In genomic region chr22:40231618-40232313, GRCh38 we compare ENCODE assay signal across 19 cellular contexts. TPM values are rescaled to one million over a fixed set of nuclear protein-coding genes. Genes with fewer than 3 reads are reported as not detected.
DNase-seq lines count a peak whose midpoint lies in the region; ATAC-seq, FAIRE-seq and TF ChIP-seq lines count a peak whose summit lies in the region.
"Had no signal": no experiment of that assay in that cellular context is flagged by ENCODE, and none has a peak within 500 bp of the region (broad histone marks: within the 10 kb centered on the region; RNA-seq: fewer than 3 reads in every experiment).

No MANE protein-coding gene starts in this region.

- H3K79me2 ChIP-seq in neural cell (replicated peaks; ENCODE audit: insufficient read depth, low read length): peaks cover 69% of the 10 kb centered on the region

- no peak overlapping the region for H3K4me2 ChIP-seq in neural cell (ENCODE audit: low read length)

- H3K27ac ChIP-seq in heart left ventricle (peak overlapping the region in 1 of 12 donors; percentile 20), right cardiac atrium (ENCODE audit: low read length) (no peak overlapping the region), neural cell (ENCODE audit: low read length) (no peak overlapping the region), left lung (no peak overlapping the region)
- H3K27ac ChIP-seq: HL-60 had no signal

- no peak for DNase-seq in heart left ventricle
- no peak for DNase-seq in right cardiac atrium
- DNase-seq in NCI-H82 treated with DMSO at 0.1 percent for 48 hours (lab: John Stamatoyannopoulos, UW; ENCODE audit: unreplicated experiment): peak; percentile 3
- no peak for DNase-seq in urothelium cell line (ENCODE audit: low spot score)
- DNase-seq in left lung: no peak
- DNase-seq in HK-2 (ENCODE audit: unreplicated experiment): no peak
- DNase-seq: DND-41; GDM1; HFFc6; NCI-H1436; NCI-H2029 treated with DMSO at 0.1 percent for 48 hours; NCI-H524 treated with DMSO at 0.1 percent for 48 hours; NK-92 treated with Interleukin-12 subunit alpha and Interleukin-12 subunit beta, amount 100 ng/mL, for 24 hours; OCI-M1; RPMI8226 had no signal

- WGBS in heart left ventricle, 4 donors: 75 to 80% (median 77%) methylated on average over 6 of the region's 6 CpGs
- WGBS in right cardiac atrium: 84% methylated on average over 6 of the region's 6 CpGs

- H3K27me3 ChIP-seq in heart left ventricle: no peaks in the 10 kb centered on the region
- no peaks in the 10 kb centered on the region for H3K27me3 ChIP-seq in right cardiac atrium (ENCODE audit: control insufficient read depth, insufficient read depth)
- H3K27me3 ChIP-seq in neural cell (ENCODE audit: insufficient read depth, low read depth, low read length): no peaks in the 10 kb centered on the region
- no peaks in the 10 kb centered on the region for H3K27me3 ChIP-seq in left lung

- peak; percentile 17 for FAIRE-seq in urothelium cell line (lab: Jason Lieb, UNC)
- FAIRE-seq: H1, K562 had no signal

- TF ChIP-seq EP300 in neural cell (conservative IDR thresholded peaks at IDR 0.05; ENCODE audit: poor library complexity, severe bottlenecking): no peak

- H3K9me3 ChIP-seq in heart left ventricle (no peaks in the 10 kb centered on the region), right cardiac atrium (ENCODE audit: control insufficient read depth, low read length) (no peaks in the 10 kb centered on the region), neural cell (ENCODE audit: low read length) (no peaks in the 10 kb centered on the region), left lung (no peaks in the 10 kb centered on the region)

- H3K4me1 ChIP-seq in heart left ventricle: peaks cover 3 to 47% (median 24%) of the 10 kb centered on the region in 12 donors
- H3K4me1 ChIP-seq in right cardiac atrium (ENCODE audit: control insufficient read depth, insufficient read depth, low read length): peaks cover 5% of the 10 kb centered on the region
- H3K4me1 ChIP-seq in left lung: peaks cover 3 to 10% of the 10 kb centered on the region in 2 donors

- H3K36me3 ChIP-seq in heart left ventricle: peaks cover 0 to 37% (median 4%) of the 10 kb centered on the region in 9 donors
- no peaks in the 10 kb centered on the region for H3K36me3 ChIP-seq in neural cell (ENCODE audit: insufficient read depth, low read length)
- peaks cover 0 to 19% of the 10 kb centered on the region in 2 donors for H3K36me3 ChIP-seq in left lung

- no peak for TF ChIP-seq RAD21 in neural cell (conservative IDR thresholded peaks at IDR 0.05)

- ATAC-seq in heart left ventricle: peak in 3 of 4 donors; percentile 34 to 46 (median 44)
- no peak for ATAC-seq in right cardiac atrium
- ATAC-seq in left lung: no peak
- ATAC-seq: K562 had no signal

- H3K9ac ChIP-seq in neural cell (ENCODE audit: low read length): no peak overlapping the region

- peaks cover 4% of the 10 kb centered on the region for H4K20me1 ChIP-seq in neural cell (ENCODE audit: insufficient read depth)

- peaks cover 7% of the 10 kb centered on the region for H3F3A ChIP-seq in neural cell (ENCODE audit: insufficient read depth, low read length, poor library complexity, severe bottlenecking)

- H2AFZ ChIP-seq in neural cell (ENCODE audit: low read depth, low read length): no peak overlapping the region

- no peaks in the 10 kb centered on the region for H3K9me2 ChIP-seq in neural cell (ENCODE audit: insufficient read depth, low read length)

- no peak for TF ChIP-seq POLR2A in heart left ventricle (IDR thresholded peaks at IDR 0.05)

- intact Hi-C loops in heart left ventricle (cut with DNase I) (no loop called here), right cardiac atrium (cut with DNase I) (no loop called here), left lung (cut with DNase I) (no loop called here)

- TF ChIP-seq CTCF in heart left ventricle (IDR thresholded peaks at IDR 0.05) (no peak), neural cell (IDR thresholded peaks at IDR 0.05; ENCODE audit: poor library complexity, severe bottlenecking) (no peak), left lung (IDR thresholded peaks at IDR 0.05) (no peak)

- no peak overlapping the region for H3K4me3 ChIP-seq in heart left ventricle
- H3K4me3 ChIP-seq in right cardiac atrium (ENCODE audit: low read length): no peak overlapping the region
- no peak overlapping the region for H3K4me3 ChIP-seq in neural cell (ENCODE audit: low read length)
- no peak overlapping the region for H3K4me3 ChIP-seq in left lung
- H3K4me3 ChIP-seq: K562 had no signal

TF ChIP-seq in neural cell, 6 proteins besides CTCF, POLR2A, EP300 and RAD21:
- TF ChIP-seq REST (IDR thresholded peaks at IDR 0.05; ENCODE audit: borderline replicate concordance): peak; percentile 64
- TF ChIP-seq EZH2 (IDR thresholded peaks at IDR 0.05; ENCODE audit: borderline replicate concordance, insufficient read depth, low read length, poor library complexity, severe bottlenecking): no peak

RNA-seq across cellular contexts. Expression of gene TNRC6B, which starts 54.0 kb away (rescaled TPM):
- total RNA-seq in heart left ventricle (10 to 100 TPM; 32.7 to 62.4 (median 41.1) TPM), right cardiac atrium (10 to 100 TPM; 38.1 to 50.6 (median 39.8) TPM), left lung (10 to 100 TPM; 40.3 to 40.7 TPM)
- polyA plus RNA-seq in heart left ventricle (10 to 100 TPM; 13.2 to 18.3 TPM), right cardiac atrium (14.4 TPM), neural cell (7.6 and 8.2 TPM in 2 replicates)
- 93.2 and 113 TPM in 2 replicates for polyA minus RNA-seq in neural cell

Comparison
In these comparisons a context has a peak if more than half of its experiments do, and no peak if none do; other contexts are left out.
1. ATAC-seq: peak in heart left ventricle (3 of 4); none in right cardiac atrium (0 of 2) and left lung (single experiment).